In the genomic region with DNA sequence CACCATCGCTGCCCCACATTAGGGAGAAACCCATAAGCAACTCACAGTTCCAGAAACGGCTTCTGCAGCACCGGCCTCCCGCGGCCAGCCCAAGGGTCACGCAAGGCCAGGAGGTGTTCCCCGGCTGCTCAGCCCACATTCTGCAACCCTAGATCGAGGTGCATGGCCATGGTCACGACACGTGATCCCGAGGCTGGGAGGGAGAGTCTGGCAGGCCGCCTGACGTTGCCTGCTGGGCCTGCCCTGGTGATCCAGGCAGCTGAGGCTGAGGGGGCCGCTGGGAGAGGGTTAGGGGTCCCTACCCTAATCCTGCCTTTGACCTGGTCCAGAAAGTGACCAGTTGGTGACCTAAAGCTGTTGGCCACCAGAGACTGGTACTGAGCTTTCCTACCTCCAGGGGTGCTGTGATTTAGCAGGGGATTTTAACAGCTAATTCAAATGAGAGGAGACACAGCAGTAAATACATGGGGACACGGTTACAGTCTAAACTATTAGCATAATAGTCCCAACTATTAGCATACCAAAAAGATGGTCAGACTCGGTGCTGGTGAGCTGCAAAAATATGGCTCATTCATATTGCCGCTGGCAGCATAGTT, we compare ENCODE assay signal across 22 cellular contexts.
DNase-seq lines count a peak whose midpoint lies in the region; ATAC-seq, FAIRE-seq and TF ChIP-seq lines count a peak whose summit lies in the region.
"Had no signal": no experiment of that assay in that cellular context is flagged by ENCODE, and none has a peak within 500 bp of the region (broad histone marks: within the 10 kb centered on the region; RNA-seq: fewer than 3 reads in every experiment).

No MANE protein-coding gene starts in this region.

- no peak overlapping the region for H3K4me2 ChIP-seq in neuronal stem cell (ENCODE audit: insufficient read depth, low read length, poor library complexity, severe bottlenecking)
- H3K4me2 ChIP-seq: hepatocyte had no signal

- no peak overlapping the region for H3K4me3 Mint-ChIP-seq in CD4-positive, alpha-beta memory T cell
- H3K4me3 Mint-ChIP-seq in activated T-helper 2 cell treated with anti-CD3 and anti-CD28 coated beads, Interferon-gamma antibody, Interleukin-2, Interleukin-4, amounts not matched to agents 10 μg/mL and 5 μg/mL and 100 μg/mL, durations not matched to agents 14 hours and 24 hours and 36 hours (ENCODE audit: low read depth) = no peak overlapping the region
- H3K4me3 Mint-ChIP-seq: activated CD4-positive, alpha-beta T cell treated with anti-CD3 and anti-CD28 coated beads, Interleukin-2, amount 10 ng/mL, durations not matched to agents 24 days and 14 days had no signal

- peak; percentile 60 for ATAC-seq in Right ventricle myocardium superior (ENCODE audit: poor library complexity)
- no peak for ATAC-seq in GM21786 (IDR thresholded peaks at IDR 0.05; ENCODE audit: unreplicated experiment)

- H3K4me1 Mint-ChIP-seq in CD4-positive, alpha-beta memory T cell = no peaks in the 10 kb centered on the region
- H3K4me1 Mint-ChIP-seq in activated T-helper 2 cell treated with anti-CD3 and anti-CD28 coated beads, Interferon-gamma antibody, Interleukin-2, Interleukin-4, amounts not matched to agents 10 μg/mL and 5 μg/mL and 100 μg/mL, durations not matched to agents 14 hours and 24 hours and 36 hours (ENCODE audit: low read depth) = no peaks in the 10 kb centered on the region
- H3K4me1 Mint-ChIP-seq: activated CD4-positive, alpha-beta T cell treated with anti-CD3 and anti-CD28 coated beads, Interleukin-2, amount 10 ng/mL, durations not matched to agents 24 days and 14 days had no signal

- no peak overlapping the region for H4K8ac ChIP-seq in neuronal stem cell (ENCODE audit: low read depth, low read length)

- H3K9me3 ChIP-seq in right atrium auricular region (no peaks in the 10 kb centered on the region), neuronal stem cell (replicated peaks in 1 of 2; ENCODE audit: control insufficient read depth in 2 of 2, insufficient read depth in 1 of 2, low read depth in 1 of 2, low read length in 2 of 2) (no peaks in the 10 kb centered on the region)
- no peaks in the 10 kb centered on the region for H3K9me3 ChIP-seq in CD4-positive, alpha-beta memory T cell (ENCODE audit: control insufficient read depth in 1 of 2, low read length in 2 of 2)

- H2AFZ ChIP-seq in neuronal stem cell (ENCODE audit: low read length) = no peak overlapping the region
- H2AFZ ChIP-seq: hepatocyte had no signal

- no peak overlapping the region for H3K9ac ChIP-seq in neuronal stem cell (ENCODE audit: low read depth, low read length, poor library complexity)

- WGBS in neuronal stem cell (ENCODE audit: extremely low coverage in 2 of 2, insufficient read length in 2 of 2, insufficient replicate concordance in 1 of 2), 2 donors = no CpG with 5 or more reads among the region's 17 CpGs

- no peak overlapping the region for H3K23ac ChIP-seq in neuronal stem cell (ENCODE audit: low read depth, low read length, poor library complexity)

- POLR2A ChIA-PET in CD4-positive, alpha-beta memory T cell (lab: Charles Lee; ENCODE audit: partially characterized antibody) = no interaction called here

- peak overlapping the region; percentile 12 for H2AK5ac ChIP-seq in neuronal stem cell (ENCODE audit: low read depth, low read length)

- H3K14ac ChIP-seq in neuronal stem cell (ENCODE audit: low read length) = peak overlapping the region; percentile 33

- intact Hi-C loops in Right ventricle myocardium superior (cut with DNase I) = no loop called here
- intact Hi-C loops in CD4-positive, alpha-beta memory T cell (cut with micrococcal nuclease) = no loop called here
- intact Hi-C loops in activated T-helper 2 cell treated with anti-CD3 and anti-CD28 coated beads, Interferon-gamma antibody, Interleukin-2, Interleukin-4, amounts not matched to agents 10 μg/mL and 5 μg/mL and 100 μg/mL, durations not matched to agents 14 hours and 24 hours and 36 hours (cut with micrococcal nuclease) = no loop called here

- H3K36me3 ChIP-seq in right atrium auricular region (no peaks in the 10 kb centered on the region), neuronal stem cell (replicated peaks in 1 of 2; ENCODE audit: control insufficient read depth in 2 of 2, insufficient read depth in 2 of 2, low read length in 2 of 2) (no peaks in the 10 kb centered on the region)
- H3K36me3 ChIP-seq in CD4-positive, alpha-beta memory T cell (ENCODE audit: insufficient read depth, low read length) = no peaks in the 10 kb centered on the region

- H3K9me3 Mint-ChIP-seq in CD4-positive, alpha-beta memory T cell = peaks cover 0 to 7% (median under 1%) of the 10 kb centered on the region in 8 donors
- no peaks in the 10 kb centered on the region for H3K9me3 Mint-ChIP-seq in activated T-helper 2 cell treated with anti-CD3 and anti-CD28 coated beads, Interferon-gamma antibody, Interleukin-2, Interleukin-4, amounts not matched to agents 10 μg/mL and 5 μg/mL and 100 μg/mL, durations not matched to agents 14 hours and 24 hours and 36 hours

- H3K4ac ChIP-seq in neuronal stem cell (ENCODE audit: low read length) = no peak overlapping the region

- H3K27me3 Mint-ChIP-seq in CD4-positive, alpha-beta memory T cell = peaks cover 4 to 5% of the 10 kb centered on the region in 2 donors
- H3K27me3 Mint-ChIP-seq in activated T-helper 2 cell treated with anti-CD3 and anti-CD28 coated beads, Interferon-gamma antibody, Interleukin-2, Interleukin-4, amounts not matched to agents 10 μg/mL and 5 μg/mL and 100 μg/mL, durations not matched to agents 14 hours and 24 hours and 36 hours (ENCODE audit: low read depth) = no peaks in the 10 kb centered on the region
- H3K27me3 Mint-ChIP-seq: activated CD4-positive, alpha-beta T cell treated with anti-CD3 and anti-CD28 coated beads, Interleukin-2, amount 10 ng/mL, durations not matched to agents 24 days and 14 days had no signal

- H3K18ac ChIP-seq in neuronal stem cell (ENCODE audit: low read length) = peak overlapping the region; percentile 56

- no peak overlapping the region for H4K91ac ChIP-seq in neuronal stem cell (ENCODE audit: low read depth, low read length, poor library complexity)

- H3K27ac ChIP-seq in right atrium auricular region = no peak overlapping the region
- no peak overlapping the region for H3K27ac ChIP-seq in neuronal stem cell (replicated peaks; ENCODE audit: low read length)
- H3K27ac ChIP-seq in CD4-positive, alpha-beta memory T cell (ENCODE audit: low read depth, low read length) = no peak overlapping the region
- H3K27ac ChIP-seq: hepatocyte had no signal

- no peaks in the 10 kb centered on the region for H3K27me3 ChIP-seq in right atrium auricular region
- H3K27me3 ChIP-seq in neuronal stem cell (ENCODE audit: control insufficient read depth in 3 of 3, insufficient read depth in 3 of 3, low read depth in 1 of 3, low read length in 3 of 3) = no peaks in the 10 kb centered on the region
- no peaks in the 10 kb centered on the region for H3K27me3 ChIP-seq in CD4-positive, alpha-beta memory T cell (ENCODE audit: insufficient read depth, low read length)
- H3K27me3 ChIP-seq: hepatocyte had no signal

- H2BK12ac ChIP-seq in neuronal stem cell (ENCODE audit: low read length) = no peak overlapping the region

- peak overlapping the region in 1 of 7 donors; percentile 8 for H3K27ac Mint-ChIP-seq in CD4-positive, alpha-beta memory T cell
- H3K27ac Mint-ChIP-seq in activated T-helper 2 cell treated with anti-CD3 and anti-CD28 coated beads, Interferon-gamma antibody, Interleukin-2, Interleukin-4, amounts not matched to agents 10 μg/mL and 5 μg/mL and 100 μg/mL, durations not matched to agents 14 hours and 24 hours and 36 hours = no peak overlapping the region
- H3K27ac Mint-ChIP-seq: activated CD4-positive, alpha-beta T cell treated with anti-CD3 and anti-CD28 coated beads, Interleukin-2, amount 10 ng/mL, durations not matched to agents 24 days and 14 days had no signal

- no peak for TF ChIP-seq CTCF in right atrium auricular region (IDR thresholded peaks at IDR 0.05)
- TF ChIP-seq CTCF in epithelial cell of proximal tubule (conservative IDR thresholded peaks at IDR 0.05; ENCODE audit: low read depth, low read length) = peak; percentile 16

- H3K4me3 ChIP-seq in right atrium auricular region = no peak overlapping the region
- no peak overlapping the region for H3K4me3 ChIP-seq in epithelial cell of proximal tubule (ENCODE audit: low read depth, low read length)
- no peak overlapping the region for H3K4me3 ChIP-seq in neuronal stem cell (ENCODE audit: low read length in 2 of 2)
- H3K4me3 ChIP-seq in CD4-positive, alpha-beta memory T cell (ENCODE audit: low read length in 2 of 2) = no peak overlapping the region
- H3K4me3 ChIP-seq: GM12878, hepatocyte had no signal

- DNase-seq in Right ventricle myocardium superior = peak; percentile 82
- DNase-seq in right atrium auricular region (ENCODE audit: low spot score) = no peak
- no peak for DNase-seq in epithelial cell of proximal tubule (ENCODE audit: low read depth)
- no peak for DNase-seq in neuronal stem cell (ENCODE audit: low spot score)
- DNase-seq in urothelium cell line (ENCODE audit: low spot score) = no peak
- no peak for DNase-seq in CD4-positive, alpha-beta memory T cell
- no peak for DNase-seq in activated T-helper 2 cell treated with anti-CD3 and anti-CD28 coated beads, Interferon-gamma antibody, Interleukin-2, Interleukin-4, amounts not matched to agents 10 μg/mL and 5 μg/mL and 100 μg/mL, durations not matched to agents 14 hours and 24 hours and 36 hours (ENCODE audit: low spot score)
- DNase-seq: activated CD4-positive, alpha-beta T cell treated with anti-CD3 and anti-CD28 coated beads, Interleukin-2, amount 10 ng/mL, durations not matched to agents 24 days and 14 days; activated effector memory CD4-positive, alpha-beta T cell treated with Interleukin-2 at 50 U/mL for 16 hours; amniotic stem cell; C1 segment of cervical spinal cord; DMS153; NCI-H1930; NCI-H446 had no signal

- H2BK120ac ChIP-seq in neuronal stem cell (ENCODE audit: low read depth, low read length) = no peak overlapping the region

- no peaks in the 10 kb centered on the region for H3K79me1 ChIP-seq in neuronal stem cell (ENCODE audit: low read depth, low read length)

- FAIRE-seq in urothelium cell line (lab: Jason Lieb, UNC) = peak; percentile 77
- FAIRE-seq: A204.1, colon, endometrium, GM12878, islet of Langerhans, TTC549 had no signal

- H2BK5ac ChIP-seq in neuronal stem cell (ENCODE audit: low read length) = no peak overlapping the region

- peaks cover 0 to 49% of the 10 kb centered on the region in 2 donors for H3K4me1 ChIP-seq in right atrium auricular region
- peaks cover 18 to 31% of the 10 kb centered on the region in 2 donors for H3K4me1 ChIP-seq in neuronal stem cell (ENCODE audit: control insufficient read depth in 2 of 2, insufficient read depth in 1 of 2, low read depth in 1 of 2, low read length in 2 of 2)
- H3K4me1 ChIP-seq in CD4-positive, alpha-beta memory T cell (ENCODE audit: insufficient read depth, low read length) = no peaks in the 10 kb centered on the region

- H2BK15ac ChIP-seq in neuronal stem cell (ENCODE audit: low read length) = no peak overlapping the region

- CTCF ChIA-PET in CD4-positive, alpha-beta memory T cell (lab: Charles Lee; ENCODE audit: partially characterized antibody) = no interaction called here

- no peaks in the 10 kb centered on the region for H3K36me3 Mint-ChIP-seq in CD4-positive, alpha-beta memory T cell
- H3K36me3 Mint-ChIP-seq in activated T-helper 2 cell treated with anti-CD3 and anti-CD28 coated beads, Interferon-gamma antibody, Interleukin-2, Interleukin-4, amounts not matched to agents 10 μg/mL and 5 μg/mL and 100 μg/mL, durations not matched to agents 14 hours and 24 hours and 36 hours (ENCODE audit: low read depth) = no peaks in the 10 kb centered on the region
